ENCODE assay signal across 1 cellular context in genomic region chr19:42123765-42124164, GRCh38.
TF ChIP-seq lines count a peak whose summit lies in the region.

No MANE protein-coding gene starts in this region.

TF ChIP-seq in A549, 52 proteins besides CTCF, POLR2A, EP300 and RAD21:
- TF ChIP-seq, protein P1, sequence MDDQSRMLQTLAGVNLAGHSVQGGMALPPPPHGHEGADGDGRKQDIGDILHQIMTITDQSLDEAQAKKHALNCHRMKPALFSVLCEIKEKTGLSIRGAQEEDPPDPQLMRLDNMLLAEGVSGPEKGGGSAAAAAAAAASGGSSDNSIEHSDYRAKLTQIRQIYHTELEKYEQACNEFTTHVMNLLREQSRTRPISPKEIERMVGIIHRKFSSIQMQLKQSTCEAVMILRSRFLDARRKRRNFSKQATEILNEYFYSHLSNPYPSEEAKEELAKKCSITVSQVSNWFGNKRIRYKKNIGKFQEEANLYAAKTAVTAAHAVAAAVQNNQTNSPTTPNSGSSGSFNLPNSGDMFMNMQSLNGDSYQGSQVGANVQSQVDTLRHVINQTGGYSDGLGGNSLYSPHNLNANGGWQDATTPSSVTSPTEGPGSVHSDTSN (IDR thresholded peaks at IDR 0.05): 0 out of 2 replicates have a peak, but pooled peaks have one; percentile 16
- no peak for TF ChIP-seq MAFK (IDR thresholded peaks at IDR 0.05; ENCODE audit: partially characterized antibody)
